Comparison of ENCODE assay signal across 1 cellular context in genomic region chr6:159045826-159046225, GRCh38.
TF ChIP-seq lines count a peak whose summit lies in the region.

No MANE protein-coding gene starts in this region.

TF ChIP-seq in endothelial cell of umbilical vein, 7 proteins besides CTCF, POLR2A, EP300 and RAD21 (continued from another document):
- no peak for TF ChIP-seq JUN (IDR thresholded peaks at IDR 0.05; ENCODE audit: borderline replicate concordance, insufficient read depth, insufficient read length, low read depth)
- TF ChIP-seq GATA2 (IDR thresholded peaks at IDR 0.05; ENCODE audit: insufficient read depth, insufficient read length, low read depth, low read length) = no peak
- TF ChIP-seq MAX (IDR thresholded peaks at IDR 0.05; ENCODE audit: insufficient read depth, insufficient read length) = no peak
- TF ChIP-seq MYC (IDR thresholded peaks at IDR 0.05; ENCODE audit: low read depth, low read length) = no peak
